31 cellular contexts compared by ENCODE assay signal in the genomic region with DNA sequence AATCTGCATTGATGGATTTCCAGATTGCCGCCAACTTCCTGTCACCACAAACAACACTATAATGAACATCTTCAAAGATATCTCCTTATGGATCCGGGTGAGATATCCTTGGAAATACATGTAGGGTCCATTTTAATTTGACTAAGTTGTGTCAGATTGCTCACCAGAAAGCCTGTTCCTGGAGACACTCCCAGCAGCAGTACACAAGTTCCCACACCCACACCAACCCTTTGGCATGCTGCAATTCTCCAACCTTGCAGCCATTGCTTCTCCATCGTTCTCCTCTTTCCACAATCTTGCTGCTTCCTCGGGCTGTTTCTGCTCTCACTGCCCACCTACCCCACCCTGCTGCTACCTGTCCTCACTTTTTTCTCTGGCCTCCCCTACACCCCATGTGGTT.
"Had no signal": no experiment of that assay in that cellular context is flagged by ENCODE, and none has a peak within 500 bp of the region (broad histone marks: within the 10 kb centered on the region; RNA-seq: fewer than 3 reads in every experiment).

No MANE protein-coding gene starts in this region.

- ATAC-seq: foreskin keratinocyte; heart left ventricle; left colon; naive thymus-derived CD4-positive, alpha-beta T cell; psoas muscle; stimulated activated naive CD8-positive, alpha-beta T cell treated with anti-CD3 and anti-CD28 coated beads, Interleukin-15, Interleukin-2, amounts not matched to agents 100 U/mL and 50 U/mL, for 24 hours had no signal

- H3K9me3 ChIP-seq: adrenal gland, ascending aorta, heart left ventricle, psoas muscle, spleen, testis, transverse colon had no signal

- H3K79me2 ChIP-seq: parathyroid adenoma had no signal

- H3K9ac ChIP-seq: parathyroid adenoma had no signal

- DNase-seq: activated CD4-positive, alpha-beta memory T cell treated with anti-CD3 and anti-CD28 coated beads for 36 hours; activated CD4-positive, alpha-beta T cell treated with anti-CD3 and anti-CD28 coated beads, Interleukin-2, amount 10 ng/mL, durations not matched to agents 24 days and 14 days; activated CD4-positive, CD25-positive, alpha-beta regulatory T cell treated with anti-CD3 and anti-CD28 coated beads, Interleukin-2, amount 50 U/mL, for 72 hours; activated CD8-positive, alpha-beta memory T cell treated with anti-CD3 and anti-CD28 coated beads, Interleukin-2, amount 50 U/mL, for 4 hours; activated effector memory CD4-positive, alpha-beta T cell treated with anti-CD3 and anti-CD28 coated beads, Interleukin-2, amount 50 U/mL, for 16 hours; activated naive CD4-positive, alpha-beta T cell treated with anti-CD3 and anti-CD28 coated beads for 36 hours; activated naive CD8-positive, alpha-beta T cell treated with anti-CD3 and anti-CD28 coated beads for 36 hours; activated T-cell treated with anti-CD3 and anti-CD28 coated beads, Interleukin-2, amount 50 U/mL, for 1 hour; adrenal gland; brain microvascular endothelial cell; dorsolateral prefrontal cortex; effector memory CD4-positive, alpha-beta T cell; erythroblast; foreskin keratinocyte; heart left ventricle; hypothalamus; immature natural killer cell; kidney; left colon; midbrain; naive thymus-derived CD4-positive, alpha-beta T cell; nucleus accumbens; psoas muscle; spleen; stimulated activated naive CD8-positive, alpha-beta T cell treated with anti-CD3 and anti-CD28 coated beads, Interleukin-15, Interleukin-2, amounts not matched to agents 100 U/mL and 50 U/mL, for 24 hours; T-helper 2 cell; testis; transverse colon had no signal

- H2AFZ ChIP-seq: parathyroid adenoma had no signal

- H3K4me3 ChIP-seq: adrenal gland, ascending aorta, coronary artery, dorsolateral prefrontal cortex, heart left ventricle, psoas muscle, spleen, testis, transverse colon had no signal

- H3K27ac ChIP-seq: adrenal gland, ascending aorta, brain microvascular endothelial cell, coronary artery, dorsolateral prefrontal cortex, foreskin keratinocyte, heart left ventricle, parathyroid adenoma, psoas muscle, spleen, testis, transverse colon had no signal

- H3K27me3 ChIP-seq: adrenal gland, ascending aorta, brain microvascular endothelial cell, foreskin keratinocyte, heart left ventricle, spleen, testis, transverse colon had no signal

- H3K36me3 ChIP-seq: adrenal gland, ascending aorta, brain microvascular endothelial cell, heart left ventricle, spleen, transverse colon had no signal
